ENCODE assay signal across 14 cellular contexts in genomic region chr17:36675250-36675649, GRCh38.
DNase-seq lines count a peak whose midpoint lies in the region; ATAC-seq and TF ChIP-seq lines count a peak whose summit lies in the region.
"Had no signal": no experiment of that assay in that cellular context is flagged by ENCODE, and none has a peak within 500 bp of the region (broad histone marks: within the 10 kb centered on the region; RNA-seq: fewer than 3 reads in every experiment).

No MANE protein-coding gene starts in this region.

- no peak for TF ChIP-seq POLR2A in NB4 (IDR thresholded peaks at IDR 0.05; ENCODE audit: extremely low read depth, insufficient read length)

- peak; percentile 14 for DNase-seq in activated naive CD4-positive, alpha-beta T cell treated with anti-CD3 and anti-CD28 coated beads for 36 hours
- DNase-seq in activated naive CD4-positive, alpha-beta T cell (lab: John Stamatoyannopoulos, UW) = no peak
- DNase-seq in NB4 (ENCODE audit: low read depth) = peak; percentile 21
- peak; percentile 16 for DNase-seq in activated effector memory CD4-positive, alpha-beta T cell treated with Interleukin-2 at 50 U/mL for 16 hours
- DNase-seq in stimulated activated effector memory CD8-positive, alpha-beta T cell treated with anti-CD3 and anti-CD28 coated beads, Interleukin-12 subunit alpha, Interleukin-12 subunit beta, amount 100 ng/mL, for 72 hours (ENCODE audit: low spot score in 2 of 2) = peak in 1 of 2 donors; percentile 53
- DNase-seq in NCI-H1436 treated with DMSO at 0.1 percent for 48 hours (lab: John Stamatoyannopoulos, UW) = no peak
- DNase-seq: NCI-H2029 treated with DMSO at 0.1 percent for 48 hours, NCI-H748 treated with DMSO at 0.1 percent for 48 hours, testis had no signal

- no peaks in the 10 kb centered on the region for H3K36me3 Mint-ChIP-seq in activated naive CD4-positive, alpha-beta T cell treated with anti-CD3 and anti-CD28 coated beads for 36 hours (ENCODE audit: low read depth)
- H3K36me3 Mint-ChIP-seq in stimulated activated effector memory CD8-positive, alpha-beta T cell treated with anti-CD3 and anti-CD28 coated beads, Interleukin-12 subunit alpha, Interleukin-12 subunit beta, amount 100 ng/mL, for 72 hours = no peaks in the 10 kb centered on the region

- no peaks in the 10 kb centered on the region for H3K27me3 Mint-ChIP-seq in activated naive CD4-positive, alpha-beta T cell treated with anti-CD3 and anti-CD28 coated beads for 36 hours (ENCODE audit: low read depth)

- H3K4me1 Mint-ChIP-seq in activated naive CD4-positive, alpha-beta T cell treated with anti-CD3 and anti-CD28 coated beads for 36 hours (ENCODE audit: low read depth) = peaks cover 30% of the 10 kb centered on the region
- peaks cover 51% of the 10 kb centered on the region for H3K4me1 Mint-ChIP-seq in stimulated activated effector memory CD8-positive, alpha-beta T cell treated with anti-CD3 and anti-CD28 coated beads, Interleukin-12 subunit alpha, Interleukin-12 subunit beta, amount 100 ng/mL, for 72 hours

- H3K4me3 ChIP-seq in NB4 (ENCODE audit: low read depth, low read length) = no peak overlapping the region
- H3K4me3 ChIP-seq: ascending aorta, testis had no signal

- peak; percentile 53 for ATAC-seq in stimulated activated effector memory CD8-positive, alpha-beta T cell treated with anti-CD3 and anti-CD28 coated beads, Interleukin-12 subunit alpha, Interleukin-12 subunit beta, amount 100 ng/mL, for 72 hours
- ATAC-seq in GM19467 (IDR thresholded peaks at IDR 0.05; ENCODE audit: unreplicated experiment) = no peak
- ATAC-seq in GM18909 (IDR thresholded peaks at IDR 0.05; ENCODE audit: poor library complexity, unreplicated experiment) = no peak

- H3K9me3 Mint-ChIP-seq in activated naive CD4-positive, alpha-beta T cell treated with anti-CD3 and anti-CD28 coated beads for 36 hours = no peaks in the 10 kb centered on the region
- no peaks in the 10 kb centered on the region for H3K9me3 Mint-ChIP-seq in stimulated activated effector memory CD8-positive, alpha-beta T cell treated with anti-CD3 and anti-CD28 coated beads, Interleukin-12 subunit alpha, Interleukin-12 subunit beta, amount 100 ng/mL, for 72 hours
- H3K9me3 Mint-ChIP-seq: dendritic cell treated with granulocyte-macrophage colony-stimulating factor and Interleukin-4, amounts not matched to agents 40 ng/mL and 50 ng/mL, for 4 days had no signal

- no peak overlapping the region for H3K4me3 Mint-ChIP-seq in activated naive CD4-positive, alpha-beta T cell treated with anti-CD3 and anti-CD28 coated beads for 36 hours
- H3K4me3 Mint-ChIP-seq in stimulated activated effector memory CD8-positive, alpha-beta T cell treated with anti-CD3 and anti-CD28 coated beads, Interleukin-12 subunit alpha, Interleukin-12 subunit beta, amount 100 ng/mL, for 72 hours = peak overlapping the region; percentile 20
- H3K4me3 Mint-ChIP-seq: dendritic cell treated with granulocyte-macrophage colony-stimulating factor and Interleukin-4, amounts not matched to agents 40 ng/mL and 50 ng/mL, for 4 days had no signal

- no peak overlapping the region for H3K27ac Mint-ChIP-seq in activated naive CD4-positive, alpha-beta T cell treated with anti-CD3 and anti-CD28 coated beads for 36 hours
- H3K27ac Mint-ChIP-seq in stimulated activated effector memory CD8-positive, alpha-beta T cell treated with anti-CD3 and anti-CD28 coated beads, Interleukin-12 subunit alpha, Interleukin-12 subunit beta, amount 100 ng/mL, for 72 hours = peak overlapping the region; percentile 72
- H3K27ac Mint-ChIP-seq: dendritic cell treated with granulocyte-macrophage colony-stimulating factor and Interleukin-4, amounts not matched to agents 40 ng/mL and 50 ng/mL, for 4 days; progenitor cell of endocrine pancreas had no signal

- CTCF ChIA-PET in activated naive CD4-positive, alpha-beta T cell treated with anti-CD3 and anti-CD28 coated beads for 36 hours (lab: Charles Lee) = interaction anchor here (1.0 kb wide), 1 partner anchor 34 kb away, joined by 3 read pairs; no protein-coding TSS in a partner anchor

- intact Hi-C loops in activated naive CD4-positive, alpha-beta T cell treated with anti-CD3 and anti-CD28 coated beads for 36 hours (cut with micrococcal nuclease) = loop anchor here (2.0 kb wide), 1 partner anchor 46 kb away; no protein-coding TSS in a partner anchor

- no peak for TF ChIP-seq CTCF in NB4 (IDR thresholded peaks at IDR 0.05; ENCODE audit: low read depth, low read length)

Comparison
In these comparisons a context has a peak if more than half of its experiments do, and no peak if none do; other contexts are left out.
1. DNase-seq: peak in activated naive CD4-positive, alpha-beta T cell treated with anti-CD3 and anti-CD28 coated beads for 36 hours (single experiment), NB4 (single experiment) and activated effector memory CD4-positive, alpha-beta T cell treated with Interleukin-2 at 50 U/mL for 16 hours (single experiment); none in activated naive CD4-positive, alpha-beta T cell (0 of 4) and NCI-H1436 treated with DMSO at 0.1 percent for 48 hours (single experiment).